Comparison of ENCODE assay signal across 25 cellular contexts in genomic region chr6:9977451-9977850, GRCh38.
"Had no signal": no experiment of that assay in that cellular context is flagged by ENCODE, and none has a peak within 500 bp of the region (broad histone marks: within the 10 kb centered on the region; RNA-seq: fewer than 3 reads in every experiment).

No MANE protein-coding gene starts in this region.

- H3K4me3 ChIP-seq: cardiac muscle cell, SK-N-MC had no signal

- H3K36me3 Mint-ChIP-seq: activated CD4-positive, alpha-beta memory T cell treated with anti-CD3 and anti-CD28 coated beads for 36 hours; activated naive CD8-positive, alpha-beta T cell; IgD-negative memory B cell; T-cell had no signal

- DNase-seq: activated CD4-positive, alpha-beta memory T cell treated with anti-CD3 and anti-CD28 coated beads for 36 hours; activated CD4-positive, alpha-beta T cell treated with anti-CD3 and anti-CD28 coated beads, Interleukin-2, amount 10 ng/mL, durations not matched to agents 7 days and 5 days; activated CD4-positive, CD25-positive, alpha-beta regulatory T cell; activated gamma-delta T cell; activated naive CD4-positive, alpha-beta T cell treated with anti-CD3 and anti-CD28 coated beads for 36 hours; activated T-cell treated with anti-CD3 and anti-CD28 coated beads for 4 hours; activated T-cell treated with anti-CD3 and anti-CD28 coated beads, Interleukin-2, amount 50 U/mL, for 48 hours; brain microvascular endothelial cell; KG1; NCI-H1048; NCI-H146; NCI-H187 treated with DMSO at 0.1 percent for 48 hours; NCI-H2081 treated with DMSO at 0.1 percent for 48 hours; NCI-H2227 treated with DMSO at 0.1 percent for 48 hours; NCI-H526; RPMI8226; T-cell; T-helper 2 cell; T1000 had no signal

- H3K27ac ChIP-seq: brain microvascular endothelial cell, cardiac muscle cell, SK-N-MC had no signal

- H3K4me1 Mint-ChIP-seq: activated CD4-positive, alpha-beta T cell treated with anti-CD3 and anti-CD28 coated beads, Interleukin-2, amount 10 ng/mL, durations not matched to agents 7 days and 5 days; activated T-helper 17 cell treated with anti-CD3 and anti-CD28 coated beads, Interleukin-2, amount 50 U/mL, for 72 hours; IgD-negative memory B cell; T-cell had no signal

- H3K9me3 Mint-ChIP-seq: activated naive CD4-positive, alpha-beta T cell treated with anti-CD3 and anti-CD28 coated beads for 36 hours had no signal

- ATAC-seq: activated T-helper 17 cell treated with anti-CD3 and anti-CD28 coated beads, Interleukin-2, amount 50 U/mL, for 72 hours; Right ventricle myocardium inferior; T-cell had no signal

- H3K27me3 ChIP-seq: brain microvascular endothelial cell, cardiac muscle cell had no signal

- H3K4me3 Mint-ChIP-seq: activated CD4-positive, alpha-beta memory T cell treated with anti-CD3 and anti-CD28 coated beads for 36 hours; activated CD4-positive, alpha-beta T cell treated with anti-CD3 and anti-CD28 coated beads, Interleukin-2, amount 10 ng/mL, durations not matched to agents 7 days and 5 days; activated naive CD4-positive, alpha-beta T cell treated with anti-CD3 and anti-CD28 coated beads for 36 hours; activated naive CD8-positive, alpha-beta T cell; activated T-helper 17 cell treated with anti-CD3 and anti-CD28 coated beads, Interleukin-2, amount 50 U/mL, for 72 hours; IgD-negative memory B cell; T-cell had no signal

- H3K36me3 ChIP-seq: brain microvascular endothelial cell, cardiac muscle cell had no signal

- H3K27ac Mint-ChIP-seq: activated CD4-positive, alpha-beta memory T cell treated with anti-CD3 and anti-CD28 coated beads for 36 hours; activated CD4-positive, alpha-beta T cell treated with anti-CD3 and anti-CD28 coated beads, Interleukin-2, amount 10 ng/mL, durations not matched to agents 7 days and 5 days; activated naive CD4-positive, alpha-beta T cell treated with anti-CD3 and anti-CD28 coated beads for 36 hours; activated naive CD8-positive, alpha-beta T cell; activated T-helper 17 cell treated with anti-CD3 and anti-CD28 coated beads, Interleukin-2, amount 50 U/mL, for 72 hours; IgD-negative memory B cell; T-cell had no signal

- H3K27me3 Mint-ChIP-seq: activated CD4-positive, alpha-beta memory T cell treated with anti-CD3 and anti-CD28 coated beads for 36 hours; activated CD4-positive, alpha-beta T cell treated with anti-CD3 and anti-CD28 coated beads, Interleukin-2, amount 10 ng/mL, durations not matched to agents 7 days and 5 days; activated naive CD8-positive, alpha-beta T cell; activated T-helper 17 cell treated with anti-CD3 and anti-CD28 coated beads, Interleukin-2, amount 50 U/mL, for 72 hours; IgD-negative memory B cell; T-cell had no signal
